27 cellular contexts compared by ENCODE assay signal in genomic region chr4:88750369-88750768, GRCh38.
"Had no signal": no experiment of that assay in that cellular context is flagged by ENCODE, and none has a peak within 500 bp of the region (broad histone marks: within the 10 kb centered on the region; RNA-seq: fewer than 3 reads in every experiment).

No MANE protein-coding gene starts in this region.

- H3K27ac Mint-ChIP-seq: stimulated activated effector memory CD8-positive, alpha-beta T cell treated with anti-CD3 and anti-CD28 coated beads, Interleukin-12 subunit alpha, Interleukin-12 subunit beta, amount 100 ng/mL, for 72 hours; stimulated activated memory B cell treated with anti-CD40 and anti-IgM and Interleukin-4, amounts not matched to agents 10 μg/mL and 1 μg/mL and 100 μg/mL, for 72 hours; stimulated activated naive B cell treated with anti-CD40 and anti-IgM and Interleukin-4, amounts not matched to agents 10 μg/mL and 1 μg/mL and 100 μg/mL, for 72 hours; stimulated activated naive CD8-positive, alpha-beta T cell treated with anti-CD3 and anti-CD28 coated beads, Interleukin-15, amount 100 ng/mL, for 72 hours; stimulated activated naive CD8-positive, alpha-beta T cell treated with anti-CD3 and anti-CD28 coated beads, Interleukin-15, Interleukin-2, amounts not matched to agents 100 ng/mL and 50 ng/mL, for 24 hours; type B pancreatic cell had no signal

- H3K4me3 Mint-ChIP-seq: stimulated activated effector memory CD8-positive, alpha-beta T cell treated with anti-CD3 and anti-CD28 coated beads, Interleukin-12 subunit alpha, Interleukin-12 subunit beta, amount 100 ng/mL, for 72 hours; stimulated activated memory B cell treated with anti-CD40 and anti-IgM and Interleukin-4, amounts not matched to agents 10 μg/mL and 1 μg/mL and 100 μg/mL, for 72 hours; stimulated activated naive B cell treated with anti-CD40 and anti-IgM and Interleukin-4, amounts not matched to agents 10 μg/mL and 1 μg/mL and 100 μg/mL, for 72 hours; stimulated activated naive CD8-positive, alpha-beta T cell treated with anti-CD3 and anti-CD28 coated beads, Interleukin-15, amount 100 ng/mL, for 72 hours; stimulated activated naive CD8-positive, alpha-beta T cell treated with anti-CD3 and anti-CD28 coated beads, Interleukin-15, Interleukin-2, amounts not matched to agents 100 ng/mL and 50 ng/mL, for 24 hours; type B pancreatic cell had no signal

- H3K27me3 Mint-ChIP-seq: stimulated activated memory B cell treated with anti-CD40 and anti-IgM and Interleukin-4, amounts not matched to agents 10 μg/mL and 1 μg/mL and 100 μg/mL, for 72 hours; stimulated activated naive B cell treated with anti-CD40 and anti-IgM and Interleukin-4, amounts not matched to agents 10 μg/mL and 1 μg/mL and 100 μg/mL, for 72 hours; stimulated activated naive CD8-positive, alpha-beta T cell treated with anti-CD3 and anti-CD28 coated beads, Interleukin-15, Interleukin-2, amounts not matched to agents 100 ng/mL and 50 ng/mL, for 24 hours; type B pancreatic cell had no signal

- H3K9me3 ChIP-seq: stomach, suprapubic skin, testis, thoracic aorta, thyroid gland, tibial artery, tibial nerve, transverse colon, upper lobe of left lung, upper lobe of right lung, uterus, vagina had no signal

- H3K27ac ChIP-seq: stomach, suprapubic skin, testis, thoracic aorta, tibial artery, tibial nerve, transverse colon, upper lobe of left lung, upper lobe of right lung, uterus, vagina had no signal

- H3K36me3 Mint-ChIP-seq: stimulated activated naive B cell treated with anti-CD40 and anti-IgM and Interleukin-4, amounts not matched to agents 10 μg/mL and 1 μg/mL and 100 μg/mL, for 72 hours had no signal

- ATAC-seq: stimulated activated effector memory CD8-positive, alpha-beta T cell treated with anti-CD3 and anti-CD28 coated beads, Interleukin-12 subunit alpha, Interleukin-12 subunit beta, amount 100 ng/mL, for 72 hours; stimulated activated memory B cell treated with anti-CD40 and anti-IgM and Interleukin-4, amounts not matched to agents 10 μg/mL and 1 μg/mL and 100 μg/mL, for 72 hours; stimulated activated naive B cell treated with anti-CD40 and anti-IgM and Interleukin-4, amounts not matched to agents 10 μg/mL and 1 μg/mL and 100 μg/mL, for 72 hours; stimulated activated naive CD8-positive, alpha-beta T cell treated with anti-CD3 and anti-CD28 coated beads, Interleukin-15, amount 100 ng/mL, for 72 hours; stimulated activated naive CD8-positive, alpha-beta T cell treated with anti-CD3 and anti-CD28 coated beads, Interleukin-15, Interleukin-2, amounts not matched to agents 100 U/mL and 50 U/mL, for 24 hours; upper lobe of right lung had no signal

- H3K9me3 Mint-ChIP-seq: stimulated activated effector memory CD8-positive, alpha-beta T cell treated with anti-CD3 and anti-CD28 coated beads, Interleukin-12 subunit alpha, Interleukin-12 subunit beta, amount 100 ng/mL, for 72 hours; stimulated activated memory B cell treated with anti-CD40 and anti-IgM and Interleukin-4, amounts not matched to agents 10 μg/mL and 1 μg/mL and 100 μg/mL, for 72 hours; stimulated activated naive B cell treated with anti-CD40 and anti-IgM and Interleukin-4, amounts not matched to agents 10 μg/mL and 1 μg/mL and 100 μg/mL, for 72 hours; stimulated activated naive CD8-positive, alpha-beta T cell treated with anti-CD3 and anti-CD28 coated beads, Interleukin-15, amount 100 ng/mL, for 72 hours; stimulated activated naive CD8-positive, alpha-beta T cell treated with anti-CD3 and anti-CD28 coated beads, Interleukin-15, Interleukin-2, amounts not matched to agents 100 ng/mL and 50 ng/mL, for 24 hours; type B pancreatic cell had no signal

- H3K4me3 ChIP-seq: stomach, suprapubic skin, testis, thoracic aorta, thyroid gland, tibial artery, tibial nerve, transverse colon, upper lobe of left lung, upper lobe of right lung, uterus, vagina had no signal

- DNase-seq: stimulated activated CD4-positive, alpha-beta T cell treated with anti-CD3 and anti-CD28 coated beads, Interleukin-2, amount 100 ng/mL, for 48 hours; stimulated activated CD4-positive, alpha-beta T cell treated with anti-CD3 and anti-CD28 coated beads, Interleukin-4, amount 100 ng/mL, for 1 hour; stimulated activated CD4-positive, alpha-beta T cell treated with anti-CD3 and anti-CD28 coated beads, Interleukin-4, amount 100 ng/mL, for 24 hours; stimulated activated CD4-positive, alpha-beta T cell treated with anti-CD3 and anti-CD28 coated beads, Interleukin-4, amount 100 ng/mL, for 4 hours; stimulated activated CD8-positive, alpha-beta memory T cell treated with anti-CD3 and anti-CD28 coated beads, Interleukin-4, amount 100 ng/mL, for 48 hours; stimulated activated naive B cell treated with anti-CD40 and anti-IgM and Interleukin-4, amounts not matched to agents 10 μg/mL and 1 μg/mL and 100 μg/mL, for 72 hours; stimulated activated naive CD4-positive, alpha-beta T cell; stimulated activated naive CD4-positive, alpha-beta T cell treated with Interleukin-2 at 50 U/mL for 16 hours; stimulated activated naive CD8-positive, alpha-beta T cell treated with anti-CD3 and anti-CD28 coated beads, Interleukin-15, amount 100 ng/mL, for 72 hours; stimulated activated naive CD8-positive, alpha-beta T cell treated with anti-CD3 and anti-CD28 coated beads, Interleukin-15, Interleukin-2, amounts not matched to agents 100 U/mL and 50 U/mL, for 24 hours; stomach; substantia nigra; testis; thyroid gland; tibial artery; transverse colon; upper lobe of right lung; uterus had no signal

- H3K27me3 ChIP-seq: stomach, suprapubic skin, testis, thyroid gland, tibial artery, tibial nerve, transverse colon, upper lobe of left lung, upper lobe of right lung, uterus, vagina had no signal

- H3K4me1 ChIP-seq: transverse colon, upper lobe of left lung, upper lobe of right lung, uterus, vagina had no signal

- H3K4me1 Mint-ChIP-seq: stimulated activated effector memory CD8-positive, alpha-beta T cell treated with anti-CD3 and anti-CD28 coated beads, Interleukin-12 subunit alpha, Interleukin-12 subunit beta, amount 100 ng/mL, for 72 hours; stimulated activated memory B cell treated with anti-CD40 and anti-IgM and Interleukin-4, amounts not matched to agents 10 μg/mL and 1 μg/mL and 100 μg/mL, for 72 hours; stimulated activated naive B cell treated with anti-CD40 and anti-IgM and Interleukin-4, amounts not matched to agents 10 μg/mL and 1 μg/mL and 100 μg/mL, for 72 hours; stimulated activated naive CD8-positive, alpha-beta T cell treated with anti-CD3 and anti-CD28 coated beads, Interleukin-15, amount 100 ng/mL, for 72 hours had no signal
